In the genomic region with DNA sequence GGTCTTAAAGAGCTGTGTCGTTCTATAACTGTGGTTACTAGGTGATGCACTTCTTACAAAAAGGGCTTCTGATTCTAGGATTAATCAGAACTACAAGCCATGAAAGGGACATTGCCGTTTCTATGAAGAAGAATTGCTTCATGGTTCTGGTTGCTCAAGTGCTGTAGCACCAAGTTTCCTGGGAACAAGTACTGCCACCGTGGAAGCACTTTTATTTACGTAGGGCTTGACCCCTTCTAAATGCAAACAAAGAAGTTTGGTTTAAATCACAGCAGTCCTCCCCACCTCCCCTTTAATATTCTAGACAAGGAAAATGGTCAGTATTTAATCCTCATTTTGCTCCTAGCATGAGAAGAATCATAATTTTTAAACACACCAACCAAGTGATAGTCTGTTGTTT, we compare ENCODE assay signal across 12 cellular contexts. TPM values are rescaled to one million over a fixed set of nuclear protein-coding genes. Genes with fewer than 3 reads are reported as not detected.
DNase-seq lines count a peak whose midpoint lies in the region; ATAC-seq and TF ChIP-seq lines count a peak whose summit lies in the region.
"Had no signal": no experiment of that assay in that cellular context is flagged by ENCODE, and none has a peak within 500 bp of the region (broad histone marks: within the 10 kb centered on the region; RNA-seq: fewer than 3 reads in every experiment).

No MANE protein-coding gene starts in this region.

- WGBS in lower leg skin, 2 donors, result 35 to 38% methylated on average over 4 of the region's 4 CpGs

- intact Hi-C loops in lower leg skin (cut with DNase I; ENCODE audit: low total_unique reads), result no loop called here

- H3K27me3 ChIP-seq in thoracic aorta (replicated peaks; ENCODE audit: insufficient read depth), result no peaks in the 10 kb centered on the region
- H3K27me3 ChIP-seq: SJCRH30 had no signal

- H3K4me1 ChIP-seq in thoracic aorta (ENCODE audit: control insufficient read depth in 1 of 2, low read depth in 2 of 2), result peaks cover 22 to 73% of the 10 kb centered on the region in 2 donors
- H3K4me1 ChIP-seq: SJCRH30 had no signal

- no peaks in the 10 kb centered on the region for H3K9me3 ChIP-seq in thoracic aorta
- H3K9me3 ChIP-seq: SJCRH30 had no signal

- TF ChIP-seq CTCF in astrocyte of the spinal cord (IDR thresholded peaks at IDR 0.05; ENCODE audit: low read depth, low read length) (no peak), thoracic aorta (IDR thresholded peaks at IDR 0.05) (no peak), lower leg skin (IDR thresholded peaks at IDR 0.05) (no peak)

- no peaks in the 10 kb centered on the region for H3K36me3 ChIP-seq in thoracic aorta

- ATAC-seq in thoracic aorta (ENCODE audit: insufficient number of reproducible peaks, low FRiP score, low read depth) (no peak), HG02763 (IDR thresholded peaks at IDR 0.05; ENCODE audit: unreplicated experiment) (no peak)
- ATAC-seq in stimulated activated naive CD8-positive, alpha-beta T cell treated with anti-CD3 and anti-CD28 coated beads, Interleukin-15, Interleukin-2, amounts not matched to agents 100 U/mL and 50 U/mL, for 24 hours, result no peak

- in situ Hi-C loops in astrocyte of the spinal cord (cut with HindIII; ENCODE audit: low sequenced_read_pairs), result no loop called here

- H3K4me3 ChIP-seq in astrocyte of the spinal cord (ENCODE audit: low read depth, low read length) (no peak overlapping the region), thoracic aorta (peak overlapping the region; percentile 7), lower leg skin (ENCODE audit: low read depth, poor library complexity, severe bottlenecking) (no peak overlapping the region)
- H3K4me3 ChIP-seq: SJCRH30 had no signal

- DNase-seq in NCI-H345 (lab: John Stamatoyannopoulos, UW) (peak; percentile 42), NCI-H345 treated with DMSO at 0.1 percent for 48 hours (lab: John Stamatoyannopoulos, UW; ENCODE audit: unreplicated experiment) (no peak), astrocyte of the spinal cord (ENCODE audit: low read depth, low spot score) (peak; percentile 41), iris pigment epithelial cell (ENCODE audit: low read depth) (peak; percentile 60), thoracic aorta (ENCODE audit: low spot score) (no peak), lower leg skin (ENCODE audit: low spot score in 2 of 2) (no peak)
- no peak for DNase-seq in stimulated activated naive CD8-positive, alpha-beta T cell treated with anti-CD3 and anti-CD28 coated beads, Interleukin-15, Interleukin-2, amounts not matched to agents 100 U/mL and 50 U/mL, for 24 hours
- DNase-seq: ACHN; activated CD4-positive, alpha-beta T cell treated with anti-CD3 and anti-CD28 coated beads for 1 hour; SJCRH30; substantia nigra had no signal

- no peak for TF ChIP-seq POLR2A in lower leg skin (IDR thresholded peaks at IDR 0.05)

- H3K27ac ChIP-seq in thoracic aorta, result peak overlapping the region in 1 of 2 donors; percentile 3
- H3K27ac ChIP-seq: SJCRH30 had no signal

RNA-seq across cellular contexts. Expression of gene YAP1, which starts 9.8 kb away (rescaled TPM):
- total RNA-seq in thoracic aorta, result 100 to 1,000 TPM; 355 to 434 TPM
- 100 to 1,000 TPM; 164 to 241 (median 211) TPM for total RNA-seq in lower leg skin

Comparison
In these comparisons a context has a peak if more than half of its experiments do, and no peak if none do; other contexts are left out.
1. DNase-seq: peak in NCI-H345 (single experiment), astrocyte of the spinal cord (single experiment) and iris pigment epithelial cell (single experiment); none in NCI-H345 treated with DMSO at 0.1 percent for 48 hours (single experiment), thoracic aorta (single experiment), lower leg skin (0 of 2) and stimulated activated naive CD8-positive, alpha-beta T cell treated with anti-CD3 and anti-CD28 coated beads, Interleukin-15, Interleukin-2, amounts not matched to agents 100 U/mL and 50 U/mL, for 24 hours (single experiment).